ENCODE assay signal across 18 cellular contexts in the genomic region with DNA sequence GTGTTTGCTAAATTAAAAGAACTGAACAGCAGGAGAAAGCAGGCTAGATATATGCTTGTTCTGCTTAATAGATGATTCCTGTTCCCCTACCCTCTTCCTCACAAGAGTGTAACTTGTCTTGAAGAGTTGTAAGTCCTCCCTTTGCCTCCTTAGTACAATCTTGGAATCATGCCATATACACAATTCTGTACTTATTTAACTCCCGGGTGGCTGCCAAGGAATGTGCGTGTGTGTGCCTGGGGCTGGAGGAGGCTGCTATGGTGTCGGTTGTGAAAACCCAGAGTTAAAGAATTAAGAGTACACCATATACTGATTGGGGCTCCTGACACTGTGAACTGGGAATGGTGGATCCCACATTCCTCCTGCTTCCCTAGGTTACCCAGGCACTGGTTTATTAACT.
DNase-seq lines count a peak whose midpoint lies in the region; ATAC-seq, FAIRE-seq and TF ChIP-seq lines count a peak whose summit lies in the region.
"Had no signal": no experiment of that assay in that cellular context is flagged by ENCODE, and none has a peak within 500 bp of the region (broad histone marks: within the 10 kb centered on the region; RNA-seq: fewer than 3 reads in every experiment).

No MANE protein-coding gene starts in this region.

- DNase-seq in GM23248 (peak; percentile 39), chondrocyte (ENCODE audit: low spot score) (no peak), heart right ventricle (peak; percentile 37 to 40), renal cortical epithelial cell (ENCODE audit: low read depth) (peak; percentile 68), urothelium cell line (ENCODE audit: low spot score) (no peak), DMS53 treated with DMSO at 0.1 percent for 48 hours (lab: John Stamatoyannopoulos, UW; ENCODE audit: unreplicated experiment) (no peak), glomerular visceral epithelial cell (ENCODE audit: extremely low spot score) (no peak)
- DNase-seq: activated effector memory CD4-positive, alpha-beta T cell treated with anti-CD3 and anti-CD28 coated beads, Interleukin-2, amount 50 U/mL, for 16 hours; body of pancreas; effector CD4-positive, alpha-beta T cell; hippocampal formation; MG63; naive thymus-derived CD4-positive, alpha-beta T cell; NCI-H2029 treated with DMSO at 0.1 percent for 48 hours; NCI-H69; stimulated activated CD4-positive, alpha-beta T cell treated with anti-CD3 and anti-CD28 coated beads, Interleukin-4, amount 100 ng/mL, for 24 hours had no signal

- H3K9me3 ChIP-seq in GM23248 (ENCODE audit: low read depth) (no peaks in the 10 kb centered on the region), heart right ventricle (no peaks in the 10 kb centered on the region)
- H3K9me3 ChIP-seq: body of pancreas, MG63 had no signal

- H3K27me3 ChIP-seq in GM23248 (replicated peaks; ENCODE audit: insufficient read depth) (no peaks in the 10 kb centered on the region), heart right ventricle (no peaks in the 10 kb centered on the region)
- H3K27me3 ChIP-seq: body of pancreas, MG63 had no signal

- peak overlapping the region; percentile 18 for H3K27ac Mint-ChIP-seq in chondrocyte (ENCODE audit: unreplicated experiment)
- H3K27ac Mint-ChIP-seq: B cell; naive thymus-derived CD4-positive, alpha-beta T cell had no signal

- no peaks in the 10 kb centered on the region for H3F3A ChIP-seq in GM23248 (ENCODE audit: insufficient read depth)

- peaks cover 6% of the 10 kb centered on the region for H3K36me3 Mint-ChIP-seq in chondrocyte (ENCODE audit: low read depth)
- H3K36me3 Mint-ChIP-seq: naive thymus-derived CD4-positive, alpha-beta T cell had no signal

- in situ Hi-C loops in GM23248 (cut with MboI): no loop called here

- H3K4me1 ChIP-seq in GM23248 (ENCODE audit: insufficient read depth): no peaks in the 10 kb centered on the region
- H3K4me1 ChIP-seq in heart right ventricle: peaks cover 0 to 64% (median 37%) of the 10 kb centered on the region in 9 donors
- H3K4me1 ChIP-seq: body of pancreas had no signal

- no peak overlapping the region for H3K27ac ChIP-seq in GM23248
- peak overlapping the region in 5 of 10 donors; percentile 3 to 43 (median 18) for H3K27ac ChIP-seq in heart right ventricle
- H3K27ac ChIP-seq: body of pancreas had no signal

- H4K20me1 ChIP-seq in GM23248 (ENCODE audit: insufficient read depth): no peaks in the 10 kb centered on the region

- peaks cover 41% of the 10 kb centered on the region for H3K4me1 Mint-ChIP-seq in chondrocyte (ENCODE audit: low read depth)
- H3K4me1 Mint-ChIP-seq: B cell had no signal

- H3K79me2 ChIP-seq in GM23248 (ENCODE audit: insufficient read depth): no peaks in the 10 kb centered on the region

- H3K27me3 Mint-ChIP-seq in chondrocyte (ENCODE audit: low read depth): no peaks in the 10 kb centered on the region
- H3K27me3 Mint-ChIP-seq: B cell had no signal

- 7 to 28% methylated on average over 3 of the region's 3 CpGs for WGBS in GM23248 (ENCODE audit: low coverage in 1 of 2, low lambda C conversion rate in 2 of 2, missing lambda C conversion rate in 2 of 2), 2 experiments
- WGBS in heart right ventricle, 2 donors: 3 to 12% methylated on average over 3 of the region's 3 CpGs

- ATAC-seq in heart right ventricle: peak in 6 of 8 donors; percentile 29 to 57 (median 46)
- ATAC-seq in HG03571 (IDR thresholded peaks at IDR 0.05; ENCODE audit: unreplicated experiment): no peak
- ATAC-seq: body of pancreas; naive thymus-derived CD4-positive, alpha-beta T cell had no signal

- no peaks in the 10 kb centered on the region for H3K9me2 ChIP-seq in GM23248 (ENCODE audit: insufficient read depth)

- no peak overlapping the region for H3K4me2 ChIP-seq in GM23248 (ENCODE audit: unreplicated experiment)

- no peaks in the 10 kb centered on the region for H3K9me3 Mint-ChIP-seq in chondrocyte (ENCODE audit: low read depth)
- H3K9me3 Mint-ChIP-seq: naive thymus-derived CD4-positive, alpha-beta T cell had no signal

- H3K4me3 Mint-ChIP-seq in chondrocyte (ENCODE audit: unreplicated experiment): no peak overlapping the region
- H3K4me3 Mint-ChIP-seq: B cell; naive thymus-derived CD4-positive, alpha-beta T cell had no signal

- H3K4me3 ChIP-seq in GM23248: no peak overlapping the region
- H3K4me3 ChIP-seq in heart right ventricle: no peak overlapping the region
- H3K4me3 ChIP-seq: body of pancreas, MG63 had no signal

- no peak overlapping the region for H2AFZ ChIP-seq in GM23248

- no peak for TF ChIP-seq CTCF in chondrocyte (IDR thresholded peaks at IDR 0.05)
- no peak for TF ChIP-seq CTCF in heart right ventricle (IDR thresholded peaks at IDR 0.05)

- no peak for FAIRE-seq in urothelium cell line (lab: Jason Lieb, UNC)

- intact Hi-C loops in heart right ventricle (cut with DNase I): loop anchor here in 4 of 10 donors (5.0 to 10.0 kb wide), 3 partner anchors 187 to 192 kb away; no protein-coding TSS in a partner anchor

- H3K9ac ChIP-seq in GM23248: no peak overlapping the region

- H3K36me3 ChIP-seq in GM23248 (ENCODE audit: low read depth) (no peaks in the 10 kb centered on the region), heart right ventricle (peaks cover 0 to 96% (median 23%) of the 10 kb centered on the region in 9 donors)

Comparison
In these comparisons a context has a peak if more than half of its experiments do, and no peak if none do; other contexts are left out.
1. DNase-seq: peak in GM23248 (single experiment), heart right ventricle (2 of 2) and renal cortical epithelial cell (single experiment); none in chondrocyte (single experiment), urothelium cell line (single experiment), DMS53 treated with DMSO at 0.1 percent for 48 hours (single experiment) and glomerular visceral epithelial cell (single experiment).